In the genomic region with DNA sequence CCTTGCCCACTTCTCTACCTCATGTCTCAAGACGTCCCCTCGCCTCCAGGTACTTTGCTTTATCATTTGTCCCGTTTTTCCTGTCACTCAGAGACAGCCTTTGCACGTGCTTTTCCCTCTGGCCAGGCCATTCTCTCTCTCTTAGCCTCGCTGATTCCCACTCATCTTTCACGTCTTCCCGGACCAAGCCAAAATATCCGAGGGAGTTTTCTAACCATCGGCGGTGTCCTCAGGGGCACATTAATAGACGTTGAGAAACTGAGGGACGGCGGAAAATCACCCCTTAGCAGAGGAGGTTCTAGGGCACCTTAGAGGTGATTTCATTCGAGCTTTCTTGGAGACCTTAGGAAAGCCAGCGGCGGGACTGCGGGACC, we compare ENCODE assay signal across 11 cellular contexts. TPM values are rescaled to one million over a fixed set of nuclear protein-coding genes. Genes with fewer than 3 reads are reported as not detected.
DNase-seq lines count a peak whose midpoint lies in the region; ATAC-seq, FAIRE-seq and TF ChIP-seq lines count a peak whose summit lies in the region.
"Had no signal": no experiment of that assay in that cellular context is flagged by ENCODE, and none has a peak within 500 bp of the region (broad histone marks: within the 10 kb centered on the region; RNA-seq: fewer than 3 reads in every experiment).

No MANE protein-coding gene starts in this region.

- H3K4me1 ChIP-seq in A549 (no peaks in the 10 kb centered on the region), ectodermal cell (ENCODE audit: control insufficient read depth, insufficient read depth, low read length) (no peaks in the 10 kb centered on the region)

- peaks cover 14% of the 10 kb centered on the region for H3K4me1 Mint-ChIP-seq in neural crest cell

- H3K9me3 Mint-ChIP-seq in neural crest cell = no peaks in the 10 kb centered on the region

- no peaks in the 10 kb centered on the region for H3K36me3 ChIP-seq in ectodermal cell (ENCODE audit: control insufficient read depth, insufficient read depth, low read length)

- DNase-seq in A549 (ENCODE audit: low read depth in 1 of 2, low spot score in 1 of 2) = no peak
- peak; percentile 36 for DNase-seq in HT1080 (ENCODE audit: low read depth)
- peak; percentile 26 for DNase-seq in neural crest cell (ENCODE audit: low read depth, low spot score)
- DNase-seq in kidney glomerular epithelial cell (lab: John Stamatoyannopoulos, UW) = no peak
- no peak for DNase-seq in activated naive CD4-positive, alpha-beta T cell (lab: John Stamatoyannopoulos, UW)
- DNase-seq: activated effector memory CD4-positive, alpha-beta T cell treated with Interleukin-2 at 50 U/mL for 16 hours; SHP77 treated with DMSO at 0.1 percent for 48 hours had no signal

- no peak for TF ChIP-seq EP300 in A549 (IDR thresholded peaks at IDR 0.05)

- peak overlapping the region; percentile 79 for H3K4me3 Mint-ChIP-seq in neural crest cell

- WGBS in A549 (ENCODE audit: missing lambda C conversion rate) = 16% methylated on average over 17 of the region's 17 CpGs
- WGBS in ectodermal cell, 2 experiments = 1 to 2% methylated on average over 17 of the region's 17 CpGs

- H3K9me3 ChIP-seq in A549 (no peaks in the 10 kb centered on the region), ectodermal cell (ENCODE audit: control insufficient read depth, low read length) (no peaks in the 10 kb centered on the region)

- TF ChIP-seq RAD21 in A549 (conservative IDR thresholded peaks at IDR 0.05 in 1 of 2, IDR thresholded peaks at IDR 0.05 in 1 of 2) = no peak

- no peak for FAIRE-seq in A549 (lab: Jason Lieb, UNC)

- peak in 1 of 2 experiments; percentile 36; a peak in 3 of 6 replicates for ATAC-seq in A549
- ATAC-seq in HG03460 (IDR thresholded peaks at IDR 0.05; ENCODE audit: unreplicated experiment) = no peak
- ATAC-seq in GM19455 (IDR thresholded peaks at IDR 0.05; ENCODE audit: unreplicated experiment) = no peak
- ATAC-seq: K562 had no signal

- TF ChIP-seq CTCF in A549 (IDR thresholded peaks at IDR 0.05) = no peak
- TF ChIP-seq CTCF in neural crest cell (conservative IDR thresholded peaks at IDR 0.05) = no peak

- no peak for TF ChIP-seq POLR2A in A549 (IDR thresholded peaks at IDR 0.05; ENCODE audit: low read length)

- H3K36me3 Mint-ChIP-seq in neural crest cell (ENCODE audit: low read depth) = no peaks in the 10 kb centered on the region

- H3K27me3 ChIP-seq in ectodermal cell (ENCODE audit: control insufficient read depth, insufficient read depth, low read length, poor library complexity, severe bottlenecking) = peaks cover 62% of the 10 kb centered on the region

- peak overlapping the region; percentile 57 for H3K4me3 ChIP-seq in A549
- peak overlapping the region; percentile 55 for H3K4me3 ChIP-seq in ectodermal cell (ENCODE audit: insufficient read depth, low read depth, low read length)
- H3K4me3 ChIP-seq: K562 had no signal

- H3K27ac ChIP-seq in A549 (peak overlapping the region; percentile 32 to 80; a peak in 4 of 6 replicates), ectodermal cell (ENCODE audit: insufficient read depth, low read depth, low read length, poor library complexity, severe bottlenecking) (no peak overlapping the region)

- CTCF ChIA-PET in A549 (lab: Yijun Ruan, JAX) = interaction anchor here (1.0 to 1.7 kb wide), 2 partner anchors 21 to 155 kb away, joined by 3 to 6 read pairs; no protein-coding TSS in a partner anchor

- POLR2A ChIA-PET in A549 (lab: Yijun Ruan, JAX) = no interaction called here

- H3K27me3 Mint-ChIP-seq in neural crest cell (ENCODE audit: low read depth) = peaks cover 67% of the 10 kb centered on the region

- peak overlapping the region; percentile 85 for H3K4me2 ChIP-seq in A549

- no peak overlapping the region for H3K27ac Mint-ChIP-seq in neural crest cell (ENCODE audit: unreplicated experiment)

TF ChIP-seq in A549, 52 proteins besides CTCF, POLR2A, EP300 and RAD21:
- TF ChIP-seq NR3C1 (IDR thresholded peaks at IDR 0.05) = no peak
- TF ChIP-seq MAX (IDR thresholded peaks at IDR 0.05) = peak; percentile 23; the same call in 1 of the 2 replicates

RNA-seq across cellular contexts. Expression of gene SUSD5, which starts 0.6 kb away (rescaled TPM):
- polyA plus RNA-seq in A549 (2011; rRNA removed) = 0.63 and 0.71 TPM in 2 replicates
- polyA plus RNA-seq in A549 (2012; cell fraction: cytosol; rRNA removed) = 0.32 and 0.40 TPM in 2 replicates
- polyA plus RNA-seq in A549 (2012; cell fraction: nucleus; rRNA removed) = 0.52 and 0.58 TPM in 2 replicates
- 1.7 to 2.0 TPM (median 2.0 TPM) in 3 replicates for polyA plus RNA-seq in A549 (2017; fragmentation: RNase III; extraction: RNeasy Plus Mini Kit Qiagen cat#74134 plus additional on column Dnase treatment)
- 0.41 and 0.54 TPM in 2 replicates for polyA minus RNA-seq in A549 (2011; rRNA and poly(A)+ RNA removed)
- 12.0 and 18.2 TPM in 2 replicates for total RNA-seq in HT1080 (2014; rRNA removed; shearing (Covaris generic))
- polyA plus RNA-seq in HT1080 (2015; cell fraction: cytosol; rRNA removed) = 6.3 and 7.2 TPM in 2 replicates
- 12.6 and 13.5 TPM in 2 replicates for polyA plus RNA-seq in HT1080 (2015; cell fraction: nucleus; rRNA removed)
- 4.5 TPM for polyA plus RNA-seq in ectodermal cell (2013, experiment 1 of 4)
- polyA plus RNA-seq in ectodermal cell (2013, experiment 2 of 4) = 4.7 TPM
- 2.2 TPM for polyA plus RNA-seq in ectodermal cell (2013, experiment 3 of 4)
- 3.4 TPM for polyA plus RNA-seq in ectodermal cell (2013, experiment 4 of 4)
- total RNA-seq in neural crest cell = 1.8 and 2.1 TPM in 2 replicates
- total RNA-seq: K562 had no signal
- polyA plus RNA-seq: K562 had no signal

RNA-seq across cellular contexts. Expression of gene FBXL2, which starts 59.2 kb away (rescaled TPM):
- 15.7 and 18.5 TPM in 2 replicates for polyA plus RNA-seq in A549 (2011; rRNA removed)
- polyA plus RNA-seq in A549 (2012; cell fraction: cytosol; rRNA removed) = 8.5 and 10.3 TPM in 2 replicates
- polyA plus RNA-seq in A549 (2012; cell fraction: nucleus; rRNA removed) = 23.1 and 30.0 TPM in 2 replicates
- 6.9 to 7.5 TPM (median 7.5 TPM) in 3 replicates for polyA plus RNA-seq in A549 (2017; fragmentation: RNase III; extraction: RNeasy Plus Mini Kit Qiagen cat#74134 plus additional on column Dnase treatment)
- polyA minus RNA-seq in A549 (2011; rRNA and poly(A)+ RNA removed) = 21.0 and 23.8 TPM in 2 replicates
- 5.9 and 7.1 TPM in 2 replicates for total RNA-seq in HT1080 (2014; rRNA removed; shearing (Covaris generic))
- 10.1 and 12.6 TPM in 2 replicates for polyA plus RNA-seq in HT1080 (2015; cell fraction: cytosol; rRNA removed)
- polyA plus RNA-seq in HT1080 (2015; cell fraction: nucleus; rRNA removed) = 28.7 and 32.0 TPM in 2 replicates
- 11.8 TPM for polyA plus RNA-seq in ectodermal cell (2013, experiment 1 of 4)
- polyA plus RNA-seq in ectodermal cell (2013, experiment 2 of 4) = 11.2 TPM
- 15.3 TPM for polyA plus RNA-seq in ectodermal cell (2013, experiment 3 of 4)
- 13.2 TPM for polyA plus RNA-seq in ectodermal cell (2013, experiment 4 of 4)
- total RNA-seq in neural crest cell = 8.8 and 11.4 TPM in 2 replicates

Comparison
In these comparisons a context has a peak if more than half of its experiments do, and no peak if none do; other contexts are left out.
1. DNase-seq: peak in HT1080 (single experiment) and neural crest cell (single experiment); none in A549 (0 of 2), kidney glomerular epithelial cell (single experiment) and activated naive CD4-positive, alpha-beta T cell (0 of 4).